Comparison of ENCODE assay signal across 1 cellular context in the genomic region with DNA sequence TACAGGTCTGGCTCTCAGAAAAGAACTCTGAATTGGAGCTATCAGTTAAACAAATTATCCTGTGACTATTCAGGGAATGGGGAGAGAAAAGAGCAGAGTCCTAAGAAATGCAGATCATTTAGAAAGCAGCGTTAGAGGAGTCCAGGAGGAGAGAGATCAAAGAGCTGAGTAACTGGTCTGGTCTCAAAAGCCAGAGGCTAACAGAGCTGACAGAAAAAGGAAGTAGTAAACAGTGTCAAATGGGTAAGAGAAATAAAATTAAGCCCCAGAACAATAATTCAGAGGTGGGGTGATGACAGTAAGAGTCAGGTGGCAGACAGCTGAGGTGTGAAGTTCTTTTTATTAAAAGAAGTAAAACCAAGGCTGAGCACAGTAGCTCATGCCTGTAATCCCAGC.
A peak's percentile ranks its signal among the peaks of the same experiment; 100 is the strongest.
TF ChIP-seq lines count a peak whose summit lies in the region.

No MANE protein-coding gene starts in this region.

TF ChIP-seq in K562, 482 proteins besides CTCF, POLR2A, EP300 and RAD21:
- TF ChIP-seq, protein P1, sequence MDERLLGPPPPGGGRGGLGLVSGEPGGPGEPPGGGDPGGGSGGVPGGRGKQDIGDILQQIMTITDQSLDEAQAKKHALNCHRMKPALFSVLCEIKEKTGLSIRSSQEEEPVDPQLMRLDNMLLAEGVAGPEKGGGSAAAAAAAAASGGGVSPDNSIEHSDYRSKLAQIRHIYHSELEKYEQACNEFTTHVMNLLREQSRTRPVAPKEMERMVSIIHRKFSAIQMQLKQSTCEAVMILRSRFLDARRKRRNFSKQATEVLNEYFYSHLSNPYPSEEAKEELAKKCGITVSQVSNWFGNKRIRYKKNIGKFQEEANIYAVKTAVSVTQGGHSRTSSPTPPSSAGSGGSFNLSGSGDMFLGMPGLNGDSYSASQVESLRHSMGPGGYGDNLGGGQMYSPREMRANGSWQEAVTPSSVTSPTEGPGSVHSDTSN (CRISPR knock-in tag; IDR thresholded peaks at IDR 0.05; ENCODE audit: low read depth) = no peak
- TF ChIP-seq, protein P1 (tag; conservative IDR thresholded peaks at IDR 0.05; ENCODE audit: low read depth) = peak; percentile 39; the same call in 1 of the 2 replicates
- TF ChIP-seq RBBP5 (IDR thresholded peaks at IDR 0.05; ENCODE audit: borderline replicate concordance, insufficient read depth, low read length, poor library complexity, severe bottlenecking) = no peak
- TF ChIP-seq MCM3 (IDR thresholded peaks at IDR 0.05) = no peak
TF ChIP-seq in K562: peak in this region for 1.
